19 cellular contexts compared by ENCODE assay signal in the genomic region with DNA sequence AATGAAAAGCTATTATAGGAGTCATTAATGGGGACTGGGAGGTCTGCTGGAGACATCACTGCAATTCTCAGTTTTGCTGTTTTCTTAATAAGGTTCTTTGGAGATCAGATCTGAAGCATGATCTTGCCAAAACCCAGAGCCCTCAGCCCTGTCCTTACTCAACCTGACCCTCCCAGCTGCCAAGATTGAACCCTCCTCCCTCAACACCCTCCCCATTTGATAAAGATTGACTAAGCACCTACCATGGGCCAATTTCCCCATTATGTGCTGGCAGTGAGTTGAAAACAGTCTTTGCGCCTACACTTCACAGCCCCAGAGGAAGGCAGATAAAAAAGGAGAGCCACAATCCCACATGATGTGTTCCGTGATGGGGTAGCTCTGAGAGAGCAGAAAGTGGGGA.
DNase-seq lines count a peak whose midpoint lies in the region; ATAC-seq and TF ChIP-seq lines count a peak whose summit lies in the region.
"Had no signal": no experiment of that assay in that cellular context is flagged by ENCODE, and none has a peak within 500 bp of the region (broad histone marks: within the 10 kb centered on the region; RNA-seq: fewer than 3 reads in every experiment).

No MANE protein-coding gene starts in this region.

- TF ChIP-seq CTCF in heart right ventricle (IDR thresholded peaks at IDR 0.05), result no peak
- no peak for TF ChIP-seq CTCF in nephron progenitor cell (IDR thresholded peaks at IDR 0.05)
- no peak for TF ChIP-seq CTCF in activated CD8-positive, alpha-beta T cell treated with anti-CD3 and anti-CD28 coated beads for 36 hours (IDR thresholded peaks at IDR 0.05)

- H3K27me3 Mint-ChIP-seq in dendritic cell treated with granulocyte-macrophage colony-stimulating factor and Interleukin-4, amounts not matched to agents 40 ng/mL and 50 ng/mL, for 4 days, result peaks cover 8% of the 10 kb centered on the region
- H3K27me3 Mint-ChIP-seq in nephron progenitor cell (ENCODE audit: low read depth, poor library complexity), result peaks cover 17% of the 10 kb centered on the region
- H3K27me3 Mint-ChIP-seq in activated CD8-positive, alpha-beta T cell treated with anti-CD3 and anti-CD28 coated beads for 36 hours, result peaks cover 13% of the 10 kb centered on the region

- H3K4me3 ChIP-seq in right cardiac atrium (ENCODE audit: low read length), result no peak overlapping the region
- no peak overlapping the region for H3K4me3 ChIP-seq in heart right ventricle
- H3K4me3 ChIP-seq: K562 had no signal

- DNase-seq in right cardiac atrium (no peak), heart right ventricle (no peak), nephron progenitor cell (no peak), LoVo (ENCODE audit: low spot score) (no peak)
- no peak for DNase-seq in activated CD8-positive, alpha-beta T cell treated with anti-CD3 and anti-CD28 coated beads for 36 hours
- DNase-seq: CD4-positive, alpha-beta T cell; COR-L47; DMS79; H9; NCI-H1105 treated with DMSO at 0.1 percent for 48 hours; NCI-H2029 treated with DMSO at 0.1 percent for 48 hours; NCI-H2171; NCI-H526 treated with DMSO at 0.1 percent for 48 hours; OCI-M1 had no signal

- H3K36me3 Mint-ChIP-seq in dendritic cell treated with granulocyte-macrophage colony-stimulating factor and Interleukin-4, amounts not matched to agents 40 ng/mL and 50 ng/mL, for 4 days (ENCODE audit: low read depth), result no peaks in the 10 kb centered on the region
- H3K36me3 Mint-ChIP-seq in nephron progenitor cell (ENCODE audit: low read depth), result no peaks in the 10 kb centered on the region
- H3K36me3 Mint-ChIP-seq in activated CD8-positive, alpha-beta T cell treated with anti-CD3 and anti-CD28 coated beads for 36 hours (ENCODE audit: low read depth), result no peaks in the 10 kb centered on the region

- H3K9me3 ChIP-seq in right cardiac atrium (ENCODE audit: control insufficient read depth, low read length) (no peaks in the 10 kb centered on the region), heart right ventricle (no peaks in the 10 kb centered on the region)

- H3K36me3 ChIP-seq in heart right ventricle, result no peaks in the 10 kb centered on the region

- H3K4me1 Mint-ChIP-seq in dendritic cell treated with granulocyte-macrophage colony-stimulating factor and Interleukin-4, amounts not matched to agents 40 ng/mL and 50 ng/mL, for 4 days (ENCODE audit: low read depth), result peaks cover 70% of the 10 kb centered on the region
- peaks cover 15% of the 10 kb centered on the region for H3K4me1 Mint-ChIP-seq in nephron progenitor cell
- H3K4me1 Mint-ChIP-seq in activated CD8-positive, alpha-beta T cell treated with anti-CD3 and anti-CD28 coated beads for 36 hours (ENCODE audit: low read depth), result no peaks in the 10 kb centered on the region
- H3K4me1 Mint-ChIP-seq: H9 had no signal

- peak overlapping the region; percentile 57 for H3K27ac Mint-ChIP-seq in dendritic cell treated with granulocyte-macrophage colony-stimulating factor and Interleukin-4, amounts not matched to agents 40 ng/mL and 50 ng/mL, for 4 days
- peak overlapping the region; percentile 6 for H3K27ac Mint-ChIP-seq in nephron progenitor cell
- H3K27ac Mint-ChIP-seq in activated CD8-positive, alpha-beta T cell treated with anti-CD3 and anti-CD28 coated beads for 36 hours, result no peak overlapping the region
- H3K27ac Mint-ChIP-seq: CD4-positive, alpha-beta T cell; H9 had no signal

- intact Hi-C loops in right cardiac atrium (cut with DNase I), result no loop called here
- intact Hi-C loops in heart right ventricle (cut with DNase I), result no loop called here
- intact Hi-C loops in dendritic cell treated with granulocyte-macrophage colony-stimulating factor and Interleukin-4, amounts not matched to agents 40 ng/mL and 50 ng/mL, for 4 days (cut with micrococcal nuclease), result no loop called here
- intact Hi-C loops in activated CD8-positive, alpha-beta T cell treated with anti-CD3 and anti-CD28 coated beads for 36 hours (cut with micrococcal nuclease), result no loop called here

- H3K4me3 Mint-ChIP-seq in dendritic cell treated with granulocyte-macrophage colony-stimulating factor and Interleukin-4, amounts not matched to agents 40 ng/mL and 50 ng/mL, for 4 days, result no peak overlapping the region
- H3K4me3 Mint-ChIP-seq in nephron progenitor cell, result no peak overlapping the region
- H3K4me3 Mint-ChIP-seq in activated CD8-positive, alpha-beta T cell treated with anti-CD3 and anti-CD28 coated beads for 36 hours, result no peak overlapping the region
- H3K4me3 Mint-ChIP-seq: CD4-positive, alpha-beta T cell; H9 had no signal

- 34% methylated on average over 2 of the region's 2 CpGs for WGBS in right cardiac atrium
- WGBS in heart right ventricle, 2 donors, result 78 to 83% methylated on average over 2 of the region's 2 CpGs

- POLR2A ChIA-PET in activated CD8-positive, alpha-beta T cell treated with anti-CD3 and anti-CD28 coated beads for 36 hours (lab: Charles Lee), result no interaction called here

- no peak overlapping the region for H3K27ac ChIP-seq in right cardiac atrium (ENCODE audit: low read length)
- H3K27ac ChIP-seq in heart right ventricle, result no peak overlapping the region
- H3K27ac ChIP-seq: HL-60 had no signal

- CTCF ChIA-PET in activated CD8-positive, alpha-beta T cell treated with anti-CD3 and anti-CD28 coated beads for 36 hours (lab: Charles Lee), result no interaction called here

- H3K4me1 ChIP-seq in right cardiac atrium (ENCODE audit: control insufficient read depth, insufficient read depth, low read length) (peaks cover 15% of the 10 kb centered on the region), heart right ventricle (peaks cover 0 to 12% (median 0%) of the 10 kb centered on the region in 9 donors)

- peak; percentile 26 to 63 for ATAC-seq in right cardiac atrium
- ATAC-seq in heart right ventricle, result no peak
- ATAC-seq in GM18867 (IDR thresholded peaks at IDR 0.05; ENCODE audit: unreplicated experiment), result no peak
- no peak for ATAC-seq in activated CD8-positive, alpha-beta T cell treated with anti-CD3 and anti-CD28 coated beads for 36 hours
- ATAC-seq: HepG2, K562 had no signal

- H3K9me3 Mint-ChIP-seq in dendritic cell treated with granulocyte-macrophage colony-stimulating factor and Interleukin-4, amounts not matched to agents 40 ng/mL and 50 ng/mL, for 4 days, result no peaks in the 10 kb centered on the region
- no peaks in the 10 kb centered on the region for H3K9me3 Mint-ChIP-seq in nephron progenitor cell
- no peaks in the 10 kb centered on the region for H3K9me3 Mint-ChIP-seq in activated CD8-positive, alpha-beta T cell treated with anti-CD3 and anti-CD28 coated beads for 36 hours
- H3K9me3 Mint-ChIP-seq: H9 had no signal

- H3K27me3 ChIP-seq in right cardiac atrium (ENCODE audit: control insufficient read depth, insufficient read depth) (no peaks in the 10 kb centered on the region), heart right ventricle (peaks cover 0 to 13% (median 4%) of the 10 kb centered on the region in 7 donors)

Comparison
In these comparisons a context has a peak if more than half of its experiments do, and no peak if none do; other contexts are left out.
1. ATAC-seq: peak in right cardiac atrium (2 of 2); none in heart right ventricle (0 of 8), GM18867 (single experiment) and activated CD8-positive, alpha-beta T cell treated with anti-CD3 and anti-CD28 coated beads for 36 hours (single experiment).